ENCODE assay signal across 28 cellular contexts in genomic region chr1:99469641-99470040, GRCh38.
DNase-seq lines count a peak whose midpoint lies in the region; ATAC-seq and TF ChIP-seq lines count a peak whose summit lies in the region.
"Had no signal": no experiment of that assay in that cellular context is flagged by ENCODE, and none has a peak within 500 bp of the region (broad histone marks: within the 10 kb centered on the region; RNA-seq: fewer than 3 reads in every experiment).

No MANE protein-coding gene starts in this region.

- peak overlapping the region; percentile 37 for H3K27ac Mint-ChIP-seq in chondrocyte (ENCODE audit: unreplicated experiment)
- H3K27ac Mint-ChIP-seq: activated B cell treated with CpG ODN at 0.5 μM for 24 hours; activated CD8-positive, alpha-beta T cell treated with anti-CD3 and anti-CD28 coated beads, Interleukin-2, amount 10 ng/mL, durations not matched to agents 7 days and 5 days; activated naive CD8-positive, alpha-beta T cell; naive thymus-derived CD4-positive, alpha-beta T cell; progenitor cell of endocrine pancreas had no signal

- H3K4me3 ChIP-seq in osteoblast (ENCODE audit: insufficient read depth, low read length) (no peak overlapping the region), aorta (ENCODE audit: low read length in 2 of 2) (no peak overlapping the region)
- H3K4me3 ChIP-seq: cardiac muscle cell, esophagus squamous epithelium, hepatocyte, uterus had no signal

- H4K20me1 ChIP-seq in osteoblast (ENCODE audit: insufficient read depth, low read length): no peaks in the 10 kb centered on the region

- H3K36me3 Mint-ChIP-seq in chondrocyte (ENCODE audit: low read depth): no peaks in the 10 kb centered on the region
- H3K36me3 Mint-ChIP-seq: activated naive CD8-positive, alpha-beta T cell; naive thymus-derived CD4-positive, alpha-beta T cell had no signal

- H3K4me1 ChIP-seq in osteoblast (ENCODE audit: insufficient read depth, low read length) (peaks cover 16% of the 10 kb centered on the region), aorta (ENCODE audit: control insufficient read depth in 1 of 2, insufficient read depth in 2 of 2, low read length in 2 of 2) (no peaks in the 10 kb centered on the region)
- H3K4me1 ChIP-seq: BE2C, esophagus squamous epithelium, uterus had no signal

- H2AFZ ChIP-seq in osteoblast (ENCODE audit: low read length): no peak overlapping the region
- H2AFZ ChIP-seq: hepatocyte had no signal

- 10 to 16% methylated on average over 1 of the region's 1 CpG for WGBS in aorta, 2 donors

- H3K27ac ChIP-seq in osteoblast (ENCODE audit: low read depth, low read length) (no peak overlapping the region), aorta (ENCODE audit: low read depth in 1 of 2, low read length in 2 of 2) (no peak overlapping the region)
- H3K27ac ChIP-seq: cardiac muscle cell, esophagus squamous epithelium, hepatocyte, uterus had no signal

- peaks cover 20% of the 10 kb centered on the region for H3K27me3 Mint-ChIP-seq in chondrocyte (ENCODE audit: low read depth)
- H3K27me3 Mint-ChIP-seq: activated B cell treated with CpG ODN at 0.5 μM for 24 hours, progenitor cell of endocrine pancreas had no signal

- ATAC-seq in aorta (ENCODE audit: low FRiP score): no peak
- ATAC-seq: activated CD8-positive, alpha-beta T cell treated with anti-CD3 and anti-CD28 coated beads, Interleukin-2, amount 10 ng/mL, durations not matched to agents 7 days and 5 days; activated T-cell treated with anti-CD3 and anti-CD28 coated beads, Interleukin-2, amount 50 U/mL, for 4 hours; HepG2; naive thymus-derived CD4-positive, alpha-beta T cell had no signal

- peaks cover 8% of the 10 kb centered on the region for H3K4me1 Mint-ChIP-seq in chondrocyte (ENCODE audit: low read depth)
- H3K4me1 Mint-ChIP-seq: activated B cell treated with CpG ODN at 0.5 μM for 24 hours; naive thymus-derived CD4-positive, alpha-beta T cell had no signal

- no peaks in the 10 kb centered on the region for H3K27me3 ChIP-seq in osteoblast (ENCODE audit: insufficient read depth, low read length)
- H3K27me3 ChIP-seq in aorta (ENCODE audit: control insufficient read depth in 1 of 2, insufficient read depth in 2 of 2, low read length in 1 of 2): no peaks in the 10 kb centered on the region
- H3K27me3 ChIP-seq: BE2C, cardiac muscle cell, esophagus squamous epithelium, hepatocyte, uterus had no signal

- intact Hi-C loops in aorta (cut with DNase I): no loop called here

- no peak overlapping the region for H3K4me3 Mint-ChIP-seq in chondrocyte (ENCODE audit: unreplicated experiment)
- H3K4me3 Mint-ChIP-seq: activated B cell treated with CpG ODN at 0.5 μM for 24 hours; activated CD8-positive, alpha-beta T cell treated with anti-CD3 and anti-CD28 coated beads, Interleukin-2, amount 10 ng/mL, durations not matched to agents 7 days and 5 days; activated naive CD8-positive, alpha-beta T cell; activated T-cell treated with anti-CD3 and anti-CD28 coated beads, Interleukin-2, amount 50 U/mL, for 4 hours; naive thymus-derived CD4-positive, alpha-beta T cell had no signal

- H3K36me3 ChIP-seq in osteoblast (ENCODE audit: insufficient read depth, low read length): no peaks in the 10 kb centered on the region
- no peaks in the 10 kb centered on the region for H3K36me3 ChIP-seq in aorta (ENCODE audit: control insufficient read depth in 1 of 2, insufficient read depth in 2 of 2, low read length in 1 of 2)
- H3K36me3 ChIP-seq: BE2C, cardiac muscle cell, esophagus squamous epithelium, uterus had no signal

- DNase-seq in EL: peak; percentile 30
- DNase-seq in NCI-H524 (lab: John Stamatoyannopoulos, UW): peak; percentile 81 to 96
- DNase-seq in chondrocyte (ENCODE audit: low spot score): no peak
- peak; percentile 57 for DNase-seq in osteoblast (ENCODE audit: insufficient read length, low spot score, missing footprints)
- no peak for DNase-seq in aorta
- DNase-seq in pons (ENCODE audit: low spot score): no peak
- DNase-seq in epidermal melanocyte (ENCODE audit: insufficient read length, low spot score): no peak
- no peak for DNase-seq in activated naive CD4-positive, alpha-beta T cell (lab: John Stamatoyannopoulos, UW)
- DNase-seq: activated B cell treated with CpG ODN at 0.5 μM for 24 hours; activated CD8-positive, alpha-beta T cell treated with anti-CD3 and anti-CD28 coated beads, Interleukin-2, amount 10 ng/mL, durations not matched to agents 7 days and 5 days; activated T-cell treated with anti-CD3 and anti-CD28 coated beads, Interleukin-2, amount 50 U/mL, for 4 hours; BE2C; effector CD8-positive, alpha-beta T cell; esophagus squamous epithelium; mammary epithelial cell; naive thymus-derived CD4-positive, alpha-beta T cell; NCI-H510A; SHP77 treated with DMSO at 0.1 percent for 48 hours; small intestine; stimulated activated CD4-positive, alpha-beta T cell treated with anti-CD3 and anti-CD28 coated beads, Interleukin-4, amount 100 ng/mL, for 24 hours; substantia nigra; T-helper 2 cell; uterus had no signal

- peak overlapping the region; percentile 15 for H3K4me2 ChIP-seq in osteoblast (ENCODE audit: insufficient read depth, low read length)
- H3K4me2 ChIP-seq: hepatocyte had no signal

- TF ChIP-seq CTCF in chondrocyte (IDR thresholded peaks at IDR 0.05): no peak
- no peak for TF ChIP-seq CTCF in osteoblast (IDR thresholded peaks at IDR 0.05; ENCODE audit: extremely low read depth, low read depth, low read length)

- H3K9me3 Mint-ChIP-seq in chondrocyte (ENCODE audit: low read depth): no peaks in the 10 kb centered on the region
- H3K9me3 Mint-ChIP-seq: activated B cell treated with CpG ODN at 0.5 μM for 24 hours; activated T-cell treated with anti-CD3 and anti-CD28 coated beads, Interleukin-2, amount 50 U/mL, for 4 hours; naive thymus-derived CD4-positive, alpha-beta T cell had no signal

- no peaks in the 10 kb centered on the region for H3K9me3 ChIP-seq in osteoblast (ENCODE audit: low read depth, low read length)
- H3K9me3 ChIP-seq in aorta (ENCODE audit: control insufficient read depth, low read length): no peaks in the 10 kb centered on the region
- H3K9me3 ChIP-seq: BE2C, esophagus squamous epithelium, uterus had no signal

- H3K79me2 ChIP-seq in osteoblast (ENCODE audit: insufficient read depth, low read length): no peaks in the 10 kb centered on the region
- H3K79me2 ChIP-seq: hepatocyte had no signal

Comparison
In these comparisons a context has a peak if more than half of its experiments do, and no peak if none do; other contexts are left out.
1. DNase-seq: peak in EL (single experiment), NCI-H524 (2 of 2) and osteoblast (single experiment); none in chondrocyte (single experiment), aorta (0 of 2), pons (single experiment), epidermal melanocyte (single experiment) and activated naive CD4-positive, alpha-beta T cell (0 of 4).